ENCODE assay signal across 1 cellular context in the genomic region with DNA sequence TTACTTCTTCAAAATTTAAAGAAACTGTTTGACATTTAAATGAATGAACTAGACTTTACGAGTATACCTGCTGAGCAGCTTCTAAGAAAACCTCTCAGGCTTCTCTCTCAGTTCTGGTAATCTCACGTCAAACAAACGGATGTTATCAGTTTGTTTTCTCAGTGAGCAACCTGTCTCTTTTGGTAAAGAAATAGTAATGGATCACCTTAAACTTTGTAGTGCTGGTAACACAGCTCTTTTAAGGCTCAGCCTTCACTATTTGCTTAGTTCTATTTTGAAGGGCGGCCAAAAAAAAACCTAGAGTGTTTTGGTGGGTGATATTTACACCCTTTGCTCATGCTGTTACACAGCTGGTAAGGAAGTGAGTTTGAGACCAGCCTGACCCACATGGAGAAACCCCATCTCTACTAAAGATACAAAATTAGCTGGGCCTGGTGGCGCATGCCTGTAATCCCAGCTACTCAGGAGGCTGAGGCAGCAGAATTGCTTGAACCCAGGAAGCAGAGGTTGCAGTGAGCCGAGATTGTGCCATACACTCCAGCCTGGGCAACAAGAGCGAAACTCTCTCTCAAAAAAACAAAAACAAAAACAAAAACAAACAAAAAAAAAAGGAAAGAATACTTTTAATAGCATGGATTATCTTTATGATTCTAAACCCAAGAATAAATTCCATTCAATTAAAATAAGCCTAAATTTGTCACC.
TF ChIP-seq lines count a peak whose summit lies in the region.

No MANE protein-coding gene starts in this region.

TF ChIP-seq in HEK293T, 16 proteins besides CTCF, POLR2A, EP300 and RAD21 (continued from another document):
- no peak for TF ChIP-seq NFRKB (IDR thresholded peaks at IDR 0.05)
